In genomic region chr16:14490281-14490680, GRCh38 we compare ENCODE assay signal across 21 cellular contexts.
DNase-seq lines count a peak whose midpoint lies in the region; ATAC-seq and TF ChIP-seq lines count a peak whose summit lies in the region.
"Had no signal": no experiment of that assay in that cellular context is flagged by ENCODE, and none has a peak within 500 bp of the region (broad histone marks: within the 10 kb centered on the region; RNA-seq: fewer than 3 reads in every experiment).

No MANE protein-coding gene starts in this region.

- no peaks in the 10 kb centered on the region for H3K9me2 ChIP-seq in PC-9 (ENCODE audit: insufficient read depth)

- DNase-seq in heart right ventricle (no peak), Right ventricle myocardium inferior (ENCODE audit: missing footprints) (no peak), body of pancreas (peak in 3 of 4 donors; percentile 27 to 58 (median 47)), right lobe of liver (peak in 2 of 3 donors; percentile 61 to 77), smooth muscle cell (lab: John Stamatoyannopoulos, UW; ENCODE audit: unreplicated experiment) (no peak), SK-N-DZ (ENCODE audit: low spot score) (no peak), PC-9 (no peak), NCI-H1694 treated with DMSO at 0.1 percent for 48 hours (lab: John Stamatoyannopoulos, UW) (no peak)
- DNase-seq: Calu3; CD4-positive, alpha-beta memory T cell; DMS53; EL; KBM-7; NCI-H1105; NCI-H2081 treated with DMSO at 0.1 percent for 48 hours; NCI-H510A; NCI-H82; RPMI8226; SJCRH30 had no signal

- peak overlapping the region; percentile 24 for H3K4me2 ChIP-seq in smooth muscle cell
- H3K4me2 ChIP-seq in PC-9: no peak overlapping the region
- H3K4me2 ChIP-seq: GM23338 had no signal

- ATAC-seq in heart right ventricle: peak in 5 of 8 donors; percentile 7 to 42 (median 18)
- no peak for ATAC-seq in Right ventricle myocardium inferior
- no peak for ATAC-seq in body of pancreas
- peak; percentile 26 to 72 (median 40) for ATAC-seq in right lobe of liver

- H4K20me1 ChIP-seq in smooth muscle cell (ENCODE audit: low read depth) (no peaks in the 10 kb centered on the region), PC-9 (ENCODE audit: insufficient read depth) (no peaks in the 10 kb centered on the region)

- POLR2A ChIA-PET in PC-9 (lab: Charles Lee; ENCODE audit: unreplicated experiment): no interaction called here

- H3K27ac ChIP-seq in heart right ventricle (peak overlapping the region in 5 of 10 donors; percentile 14 to 89 (median 44)), body of pancreas (no peak overlapping the region), right lobe of liver (no peak overlapping the region), smooth muscle cell (ENCODE audit: low read depth) (peak overlapping the region; percentile 78), PC-9 (no peak overlapping the region)
- H3K27ac ChIP-seq: SJCRH30 had no signal

- CTCF ChIA-PET in PC-9 (lab: Charles Lee): no interaction called here

- BruUV-seq in PC-9 (replicated peaks; lab: Mats Ljungman, UMichigan): no TSS peak

- H3K9me3 ChIP-seq in heart right ventricle (no peaks in the 10 kb centered on the region), body of pancreas (no peaks in the 10 kb centered on the region), right lobe of liver (no peaks in the 10 kb centered on the region), smooth muscle cell (replicated peaks; ENCODE audit: low read depth) (no peaks in the 10 kb centered on the region), PC-9 (ENCODE audit: insufficient read depth, low read depth) (no peaks in the 10 kb centered on the region)
- H3K9me3 ChIP-seq: SJCRH30 had no signal

- H3K36me3 ChIP-seq in heart right ventricle (no peaks in the 10 kb centered on the region), body of pancreas (replicated peaks in 1 of 2; ENCODE audit: insufficient read depth in 1 of 2, low read depth in 2 of 2) (no peaks in the 10 kb centered on the region), right lobe of liver (no peaks in the 10 kb centered on the region), smooth muscle cell (ENCODE audit: low read depth) (no peaks in the 10 kb centered on the region), PC-9 (ENCODE audit: low read depth) (no peaks in the 10 kb centered on the region)
- H3K36me3 ChIP-seq: SJCRH30 had no signal

- H3F3A ChIP-seq in smooth muscle cell (ENCODE audit: low read depth): peaks cover 32% of the 10 kb centered on the region
- peaks cover 26% of the 10 kb centered on the region for H3F3A ChIP-seq in PC-9 (ENCODE audit: insufficient read depth, low read depth)

- H3K9ac ChIP-seq in smooth muscle cell (ENCODE audit: low read depth): no peak overlapping the region

- H3K27me3 ChIP-seq in heart right ventricle (no peaks in the 10 kb centered on the region), body of pancreas (no peaks in the 10 kb centered on the region), right lobe of liver (no peaks in the 10 kb centered on the region), smooth muscle cell (ENCODE audit: low read depth) (no peaks in the 10 kb centered on the region), PC-9 (ENCODE audit: insufficient read depth, low read depth) (no peaks in the 10 kb centered on the region)
- H3K27me3 ChIP-seq: SJCRH30 had no signal

- intact Hi-C loops in heart right ventricle (cut with DNase I) (loop anchor here in 1 of 10 donors (10.0 kb wide), 2 partner anchors 65 to 185 kb away; no protein-coding TSS in a partner anchor), Right ventricle myocardium inferior (cut with DNase I) (no loop called here), body of pancreas (cut with DNase I) (no loop called here), right lobe of liver (cut with DNase I) (no loop called here), PC-9 (cut with micrococcal nuclease; ENCODE audit: unreplicated experiment) (no loop called here)

- H3K79me2 ChIP-seq in smooth muscle cell (ENCODE audit: low read depth) (peaks cover 2% of the 10 kb centered on the region), PC-9 (ENCODE audit: low read depth) (peaks cover 17% of the 10 kb centered on the region)

- WGBS in heart right ventricle, 2 donors: 70 to 78% methylated on average over 5 of the region's 5 CpGs
- WGBS in body of pancreas, 2 donors: 54 to 63% methylated on average over 5 of the region's 5 CpGs
- WGBS in right lobe of liver (ENCODE audit: insufficient coverage, low coverage, low lambda C conversion rate, missing lambda C conversion rate): 64% methylated on average over 3 of the region's 5 CpGs
- WGBS in smooth muscle cell (ENCODE audit: low lambda C conversion rate): 31% methylated on average over 5 of the region's 5 CpGs

- peaks cover 0 to 64% (median 36%) of the 10 kb centered on the region in 9 donors for H3K4me1 ChIP-seq in heart right ventricle
- peaks cover 31% of the 10 kb centered on the region for H3K4me1 ChIP-seq in body of pancreas
- H3K4me1 ChIP-seq in right lobe of liver: peaks cover 0 to 22% (median 9%) of the 10 kb centered on the region in 4 donors
- H3K4me1 ChIP-seq in smooth muscle cell (ENCODE audit: low read depth): peaks cover 15% of the 10 kb centered on the region
- peaks cover 36% of the 10 kb centered on the region for H3K4me1 ChIP-seq in PC-9 (replicated peaks; ENCODE audit: insufficient read depth)

- TF ChIP-seq POLR2A in body of pancreas (IDR thresholded peaks at IDR 0.05): no peak
- no peak for TF ChIP-seq POLR2A in right lobe of liver (IDR thresholded peaks at IDR 0.05)

- H2AFZ ChIP-seq in smooth muscle cell (ENCODE audit: low read depth) (no peak overlapping the region), PC-9 (no peak overlapping the region)
- H2AFZ ChIP-seq: GM23338 had no signal

- no peak for TF ChIP-seq CTCF in heart right ventricle (IDR thresholded peaks at IDR 0.05)
- TF ChIP-seq CTCF in body of pancreas (IDR thresholded peaks at IDR 0.05): no peak
- TF ChIP-seq CTCF in right lobe of liver (IDR thresholded peaks at IDR 0.05): no peak
- no peak for TF ChIP-seq CTCF in smooth muscle cell (IDR thresholded peaks at IDR 0.05; ENCODE audit: borderline replicate concordance, insufficient read depth, poor library complexity, severe bottlenecking)
- no peak for TF ChIP-seq CTCF in PC-9 (conservative IDR thresholded peaks at IDR 0.05)

- H3K4me3 ChIP-seq in heart right ventricle (no peak overlapping the region), body of pancreas (no peak overlapping the region), right lobe of liver (no peak overlapping the region), smooth muscle cell (no peak overlapping the region), PC-9 (no peak overlapping the region)
- H3K4me3 ChIP-seq: GM12878, GM23338, SJCRH30 had no signal

Comparison
In these comparisons a context has a peak if more than half of its experiments do, and no peak if none do; other contexts are left out.
1. ATAC-seq: peak in heart right ventricle (5 of 8) and right lobe of liver (4 of 4); none in Right ventricle myocardium inferior (single experiment) and body of pancreas (single experiment).
2. DNase-seq: peak in body of pancreas (3 of 4) and right lobe of liver (2 of 3); none in heart right ventricle (0 of 2), Right ventricle myocardium inferior (single experiment), smooth muscle cell (single experiment), SK-N-DZ (single experiment), PC-9 (0 of 2) and NCI-H1694 treated with DMSO at 0.1 percent for 48 hours (single experiment).